Comparison of ENCODE assay signal across 14 cellular contexts in the genomic region with DNA sequence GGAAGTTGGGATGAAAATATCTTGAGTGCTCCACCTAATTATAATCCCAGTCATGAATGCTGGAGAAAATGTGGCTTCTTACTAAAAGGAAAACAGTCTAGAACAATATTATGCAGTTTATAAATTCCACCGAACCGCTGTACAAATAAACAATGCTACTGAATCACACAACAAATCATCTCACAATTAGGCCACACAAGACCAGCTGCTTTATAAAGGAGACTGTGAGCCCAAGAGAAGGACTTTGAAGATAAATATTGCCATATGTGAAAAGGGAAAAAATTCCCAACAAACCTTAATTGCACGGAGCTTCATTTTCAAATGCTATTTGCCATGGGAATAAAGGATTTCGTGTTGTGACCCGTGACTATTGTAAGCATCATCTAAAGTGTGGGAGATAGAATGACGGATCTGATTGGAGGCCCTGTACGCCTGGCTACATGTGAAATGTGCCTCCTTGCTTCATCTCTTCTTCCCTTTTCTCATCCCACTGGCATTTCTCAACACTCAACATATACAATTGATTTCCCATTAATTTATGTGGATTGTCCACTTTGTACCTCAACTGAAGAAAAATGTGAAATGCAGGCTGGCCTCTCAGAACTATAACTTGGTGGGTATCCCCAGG.
A peak's percentile ranks its signal among the peaks of the same experiment; 100 is the strongest.
DNase-seq lines count a peak whose midpoint lies in the region; ATAC-seq, FAIRE-seq and TF ChIP-seq lines count a peak whose summit lies in the region.
"Had no signal": no experiment of that assay in that cellular context is flagged by ENCODE, and none has a peak within 500 bp of the region (broad histone marks: within the 10 kb centered on the region; RNA-seq: fewer than 3 reads in every experiment).

No MANE protein-coding gene starts in this region.

- ATAC-seq in left ventricle myocardium superior (no peak), GM21737 (IDR thresholded peaks at IDR 0.05; ENCODE audit: unreplicated experiment) (no peak)
- no peak for ATAC-seq in activated naive CD4-positive, alpha-beta T cell treated with anti-CD3 and anti-CD28 coated beads, Interleukin-2, amount 50 U/mL, for 72 hours
- ATAC-seq: activated CD8-positive, alpha-beta T cell treated with anti-CD3 and anti-CD28 coated beads for 36 hours; lower lobe of right lung; natural killer cell treated with Interleukin-12 subunit alpha and Interleukin-12 subunit beta and Interleukin-15 and Interleukin-18, amount 100 ng/mL, for 72 hours; stimulated activated naive CD8-positive, alpha-beta T cell treated with anti-CD3 and anti-CD28 coated beads, Interleukin-15, amount 100 ng/mL, for 72 hours had no signal

- no peak for DNase-seq in right atrium auricular region (ENCODE audit: low spot score)
- DNase-seq in left ventricle myocardium superior: no peak
- peak; percentile 87 for DNase-seq in astrocyte (ENCODE audit: low read depth)
- DNase-seq in left kidney (ENCODE audit: low read depth, low spot score): peak; percentile 15
- no peak for DNase-seq in DMS114 treated with DMSO at 0.1 percent for 48 hours (lab: John Stamatoyannopoulos, UW; ENCODE audit: unreplicated experiment)
- no peak for DNase-seq in activated naive CD4-positive, alpha-beta T cell treated with anti-CD3 and anti-CD28 coated beads, Interleukin-2, amount 50 U/mL, for 72 hours (ENCODE audit: low spot score in 2 of 2)
- DNase-seq in H7: no peak
- DNase-seq: activated CD8-positive, alpha-beta T cell treated with anti-CD3 and anti-CD28 coated beads for 36 hours; activated effector memory CD4-positive, alpha-beta T cell treated with Interleukin-2 at 50 U/mL for 16 hours; lower lobe of right lung; SK-N-SH; stimulated activated naive CD8-positive, alpha-beta T cell treated with anti-CD3 and anti-CD28 coated beads, Interleukin-15, amount 100 ng/mL, for 72 hours had no signal

- peak overlapping the region; percentile 5 for H3K9ac ChIP-seq in astrocyte (ENCODE audit: low read length)
- H3K9ac ChIP-seq: SK-N-SH had no signal

- H3K27me3 Mint-ChIP-seq in astrocyte (ENCODE audit: low read depth, unreplicated experiment): no peaks in the 10 kb centered on the region
- H3K27me3 Mint-ChIP-seq: natural killer cell treated with Interleukin-12 subunit alpha and Interleukin-12 subunit beta and Interleukin-15 and Interleukin-18, amount 100 ng/mL, for 72 hours had no signal

- H3K4me3 Mint-ChIP-seq in astrocyte (ENCODE audit: unreplicated experiment): no peak overlapping the region
- H3K4me3 Mint-ChIP-seq: activated CD8-positive, alpha-beta T cell treated with anti-CD3 and anti-CD28 coated beads for 36 hours; natural killer cell treated with Interleukin-12 subunit alpha and Interleukin-12 subunit beta and Interleukin-15 and Interleukin-18, amount 100 ng/mL, for 72 hours; stimulated activated naive CD8-positive, alpha-beta T cell treated with anti-CD3 and anti-CD28 coated beads, Interleukin-15, amount 100 ng/mL, for 72 hours had no signal

- no peaks in the 10 kb centered on the region for H3K79me2 ChIP-seq in astrocyte (ENCODE audit: insufficient read depth, low read length)

- H2AFZ ChIP-seq in astrocyte (ENCODE audit: low read depth, low read length): no peak overlapping the region

- H4K20me1 ChIP-seq in astrocyte (ENCODE audit: insufficient read depth, low read length): no peaks in the 10 kb centered on the region

- peak overlapping the region; percentile 29 to 31 for H3K27ac ChIP-seq in right atrium auricular region
- peak overlapping the region; percentile 53 for H3K27ac ChIP-seq in astrocyte (ENCODE audit: low read depth, low read length)
- H3K27ac ChIP-seq: lower lobe of right lung had no signal

- H3K4me1 Mint-ChIP-seq in astrocyte (ENCODE audit: low read depth, unreplicated experiment): peaks cover 15% of the 10 kb centered on the region
- H3K4me1 Mint-ChIP-seq: stimulated activated naive CD8-positive, alpha-beta T cell treated with anti-CD3 and anti-CD28 coated beads, Interleukin-15, amount 100 ng/mL, for 72 hours had no signal

- no peaks in the 10 kb centered on the region for H3K9me3 Mint-ChIP-seq in astrocyte (ENCODE audit: unreplicated experiment)
- no peaks in the 10 kb centered on the region for H3K9me3 Mint-ChIP-seq in activated naive CD4-positive, alpha-beta T cell treated with anti-CD3 and anti-CD28 coated beads, Interleukin-2, amount 50 U/mL, for 72 hours
- H3K9me3 Mint-ChIP-seq: activated CD8-positive, alpha-beta T cell treated with anti-CD3 and anti-CD28 coated beads for 36 hours; natural killer cell treated with Interleukin-12 subunit alpha and Interleukin-12 subunit beta and Interleukin-15 and Interleukin-18, amount 100 ng/mL, for 72 hours; stimulated activated naive CD8-positive, alpha-beta T cell treated with anti-CD3 and anti-CD28 coated beads, Interleukin-15, amount 100 ng/mL, for 72 hours had no signal

- H3K36me3 ChIP-seq in right atrium auricular region (no peaks in the 10 kb centered on the region), astrocyte (ENCODE audit: insufficient read depth, low read length) (no peaks in the 10 kb centered on the region), H7 (replicated peaks; ENCODE audit: control insufficient read depth, insufficient read depth, low read length) (no peaks in the 10 kb centered on the region)
- H3K36me3 ChIP-seq: lower lobe of right lung had no signal

- H3K27ac Mint-ChIP-seq in astrocyte (ENCODE audit: unreplicated experiment): no peak overlapping the region
- H3K27ac Mint-ChIP-seq in activated naive CD4-positive, alpha-beta T cell treated with anti-CD3 and anti-CD28 coated beads, Interleukin-2, amount 50 U/mL, for 72 hours: no peak overlapping the region
- H3K27ac Mint-ChIP-seq: activated CD8-positive, alpha-beta T cell treated with anti-CD3 and anti-CD28 coated beads for 36 hours; natural killer cell treated with Interleukin-12 subunit alpha and Interleukin-12 subunit beta and Interleukin-15 and Interleukin-18, amount 100 ng/mL, for 72 hours; stimulated activated naive CD8-positive, alpha-beta T cell treated with anti-CD3 and anti-CD28 coated beads, Interleukin-15, amount 100 ng/mL, for 72 hours had no signal

- TF ChIP-seq CTCF in right atrium auricular region (IDR thresholded peaks at IDR 0.05): no peak
- TF ChIP-seq CTCF in astrocyte (IDR thresholded peaks at IDR 0.05; ENCODE audit: insufficient read depth, low read depth, low read length): no peak

- H3K27me3 ChIP-seq in right atrium auricular region (no peaks in the 10 kb centered on the region), astrocyte (ENCODE audit: insufficient read depth, low read length) (no peaks in the 10 kb centered on the region), H7 (ENCODE audit: control insufficient read depth, insufficient read depth, low read length) (no peaks in the 10 kb centered on the region)

- intact Hi-C loops in left ventricle myocardium superior (cut with micrococcal nuclease): no loop called here

- FAIRE-seq in astrocyte (lab: Jason Lieb, UNC): peak; percentile 47

- H3K4me1 ChIP-seq in right atrium auricular region (peaks cover 0 to 30% of the 10 kb centered on the region in 2 donors), astrocyte (ENCODE audit: insufficient read depth, low read length) (peaks cover 30% of the 10 kb centered on the region)

- H3K4me3 ChIP-seq in right atrium auricular region (no peak overlapping the region), astrocyte (ENCODE audit: insufficient read depth, low read depth, low read length) (no peak overlapping the region), H7 (ENCODE audit: insufficient read depth, low read depth, low read length) (no peak overlapping the region)
- H3K4me3 ChIP-seq: lower lobe of right lung had no signal

- no peaks in the 10 kb centered on the region for H3K36me3 Mint-ChIP-seq in astrocyte (ENCODE audit: low read depth, unreplicated experiment)
- H3K36me3 Mint-ChIP-seq in activated naive CD4-positive, alpha-beta T cell treated with anti-CD3 and anti-CD28 coated beads, Interleukin-2, amount 50 U/mL, for 72 hours: no peaks in the 10 kb centered on the region
- H3K36me3 Mint-ChIP-seq: natural killer cell treated with Interleukin-12 subunit alpha and Interleukin-12 subunit beta and Interleukin-15 and Interleukin-18, amount 100 ng/mL, for 72 hours had no signal

- H3K4me2 ChIP-seq in astrocyte (ENCODE audit: low read length): no peak overlapping the region
- H3K4me2 ChIP-seq: SK-N-SH had no signal

- H3K9me3 ChIP-seq in right atrium auricular region (no peaks in the 10 kb centered on the region), astrocyte (ENCODE audit: insufficient read depth, low read depth, low read length) (no peaks in the 10 kb centered on the region)
- H3K9me3 ChIP-seq: lower lobe of right lung, SK-N-SH had no signal

Comparison
In these comparisons a context has a peak if more than half of its experiments do, and no peak if none do; other contexts are left out.
1. DNase-seq: peak in astrocyte (single experiment) and left kidney (single experiment); none in right atrium auricular region (single experiment), left ventricle myocardium superior (single experiment), DMS114 treated with DMSO at 0.1 percent for 48 hours (single experiment), activated naive CD4-positive, alpha-beta T cell treated with anti-CD3 and anti-CD28 coated beads, Interleukin-2, amount 50 U/mL, for 72 hours (0 of 2) and H7 (single experiment).